1 cellular context compared by ENCODE assay signal in genomic region chr10:119270893-119271361, GRCh38.
TF ChIP-seq lines count a peak whose summit lies in the region.

No MANE protein-coding gene starts in this region.

TF ChIP-seq in K562, 482 proteins besides CTCF, POLR2A, EP300 and RAD21 (continued from another document and continues in another):
- TF ChIP-seq ZBTB11 (CRISPR knock-in tag; IDR thresholded peaks at IDR 0.05) (peak in 2 of 3 experiments; percentile 52 to 90; a peak in 2 of 6 replicates), ZBTB40 (IDR thresholded peaks at IDR 0.05) (0 out of 2 replicates have a peak, but pooled peaks have one; percentile 21), ZBTB40 (CRISPR knock-in tag; IDR thresholded peaks at IDR 0.05) (no peak), ZFX (CRISPR knock-in tag; IDR thresholded peaks at IDR 0.05) (no peak), TRIM28 (IDR thresholded peaks at IDR 0.05) (no peak), EP400 (IDR thresholded peaks at IDR 0.05) (peak; percentile 50), MTA1 (IDR thresholded peaks at IDR 0.05; ENCODE audit: borderline replicate concordance) (no peak), SAFB2 (IDR thresholded peaks at IDR 0.05; ENCODE audit: borderline replicate concordance, low read depth, low read length, severe bottlenecking) (no peak), ZBTB43 (CRISPR knock-in tag; IDR thresholded peaks at IDR 0.05) (no peak), MYC (IDR thresholded peaks at IDR 0.05; ENCODE audit: low read depth, low read length) (peak; percentile 52), MYC (CRISPR knock-in tag; IDR thresholded peaks at IDR 0.05; ENCODE audit: borderline replicate concordance, low read depth) (no peak), ZBED1 (IDR thresholded peaks at IDR 0.05) (no peak), CXXC5 (CRISPR knock-in tag; IDR thresholded peaks at IDR 0.05) (peak; percentile 63), SMC3 (conservative IDR thresholded peaks at IDR 0.05; ENCODE audit: insufficient read depth, low read depth, low read length) (no peak), ZNF140 (CRISPR knock-in tag; IDR thresholded peaks at IDR 0.05) (no peak), STAG1 (CRISPR knock-in tag; IDR thresholded peaks at IDR 0.05; ENCODE audit: borderline replicate concordance) (no peak), KDM1A (IDR thresholded peaks at IDR 0.05) (no peak), PATZ1 (CRISPR knock-in tag; IDR thresholded peaks at IDR 0.05; ENCODE audit: borderline replicate concordance) (no peak), ZZZ3 (IDR thresholded peaks at IDR 0.05) (no peak), MAX (CRISPR knock-in tag; IDR thresholded peaks at IDR 0.05) (peak; percentile 68), MAFG (tag; conservative IDR thresholded peaks at IDR 0.05) (no peak), ETV5 (CRISPR knock-in tag; IDR thresholded peaks at IDR 0.05; ENCODE audit: low read depth) (0 out of 2 replicates have a peak, but pooled peaks have one; percentile 16), ELF1 (tag; IDR thresholded peaks at IDR 0.05) (no peak), SRF (CRISPR knock-in tag; IDR thresholded peaks at IDR 0.05) (no peak), ZNF134 (CRISPR knock-in tag; conservative IDR thresholded peaks at IDR 0.05) (no peak), ARID4B (CRISPR knock-in tag; IDR thresholded peaks at IDR 0.05) (no peak), PTRF (tag; IDR thresholded peaks at IDR 0.05) (no peak), TEAD1 (CRISPR knock-in tag; IDR thresholded peaks at IDR 0.05) (no peak), RAD51 (IDR thresholded peaks at IDR 0.05; ENCODE audit: borderline replicate concordance, low read depth) (no peak), CTCFL (IDR thresholded peaks at IDR 0.05; ENCODE audit: borderline replicate concordance, insufficient read depth, low read depth, low read length, poor library complexity, severe bottlenecking) (no peak)
